ENCODE assay signal across 9 cellular contexts in the genomic region with DNA sequence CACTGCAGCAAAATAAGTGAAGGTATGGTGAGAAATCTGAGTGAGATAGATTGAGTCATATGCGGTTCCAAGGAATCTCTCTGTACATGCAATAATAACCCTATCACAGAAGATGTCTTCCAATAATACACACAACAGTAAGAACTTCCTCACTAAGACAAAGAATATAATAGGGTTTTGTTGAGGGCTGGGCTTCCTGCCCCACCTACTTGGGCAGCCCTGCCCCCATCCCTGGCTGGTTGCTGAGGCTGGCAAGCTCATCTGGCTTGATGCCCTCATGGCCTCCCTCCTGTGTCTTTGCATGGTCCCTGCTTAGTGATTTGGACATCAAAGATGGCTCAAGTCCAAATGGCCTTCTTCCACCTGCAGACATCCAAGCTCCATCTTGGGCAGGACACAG. TPM values are rescaled to one million over a fixed set of nuclear protein-coding genes. Genes with fewer than 3 reads are reported as not detected.
DNase-seq lines count a peak whose midpoint lies in the region; ATAC-seq and TF ChIP-seq lines count a peak whose summit lies in the region.
"Had no signal": no experiment of that assay in that cellular context is flagged by ENCODE, and none has a peak within 500 bp of the region (broad histone marks: within the 10 kb centered on the region; RNA-seq: fewer than 3 reads in every experiment).

No MANE protein-coding gene starts in this region.

- peaks cover 39% of the 10 kb centered on the region for H3K79me2 ChIP-seq in SK-N-SH (ENCODE audit: insufficient read depth)

- DNase-seq in SK-N-SH, result no peak
- DNase-seq in sciatic nerve (ENCODE audit: low spot score), result peak; percentile 70
- no peak for DNase-seq in NCI-H1930 (lab: John Stamatoyannopoulos, UW)
- DNase-seq: NCI-H2171 had no signal

- no peak overlapping the region for H2AFZ ChIP-seq in SK-N-SH (ENCODE audit: low read depth)

- H4K20me1 ChIP-seq in SK-N-SH (ENCODE audit: insufficient read depth), result no peaks in the 10 kb centered on the region

- H3K9me3 ChIP-seq in SK-N-SH, result no peaks in the 10 kb centered on the region

- peaks cover 12 to 20% of the 10 kb centered on the region in 2 experiments; a peak in 3 of 4 replicates for H3K4me1 ChIP-seq in SK-N-SH (ENCODE audit: control insufficient read depth in 1 of 2, insufficient read depth in 2 of 2, low read depth in 1 of 2, low read length in 1 of 2)

- peak overlapping the region in 1 of 2 experiments; percentile 31; a peak in 2 of 4 replicates for H3K4me3 ChIP-seq in SK-N-SH (ENCODE audit: low read depth in 2 of 2, low read length in 1 of 2)

- H3K9ac ChIP-seq in SK-N-SH, result no peak overlapping the region

- H3K9me2 ChIP-seq in SK-N-SH, result no peaks in the 10 kb centered on the region

- TF ChIP-seq EP300 in SK-N-SH (IDR thresholded peaks at IDR 0.05; ENCODE audit: borderline replicate concordance in 1 of 2, low read depth in 1 of 2, low read length in 1 of 2), result no peak

- H3K4me2 ChIP-seq in SK-N-SH, result peak overlapping the region; percentile 85

- H3K36me3 Mint-ChIP-seq in T-helper 1 cell treated with Interleukin-12 subunit alpha and Interleukin-12 subunit beta and Interleukin-4 antibody, amounts not matched to agents 30 μg/mL and 1 μg/mL, for 36 hours (ENCODE audit: low read depth), result peaks cover 6% of the 10 kb centered on the region
- H3K36me3 Mint-ChIP-seq in dendritic cell treated with granulocyte-macrophage colony-stimulating factor and Interleukin-4, amounts not matched to agents 40 ng/mL and 50 ng/mL, for 4 days (ENCODE audit: low read depth), result peaks cover 8% of the 10 kb centered on the region

- H3K27me3 ChIP-seq in SK-N-SH (ENCODE audit: insufficient read depth), result no peaks in the 10 kb centered on the region

- peaks cover 24% of the 10 kb centered on the region for H3K4me1 Mint-ChIP-seq in T-helper 1 cell treated with Interleukin-12 subunit alpha and Interleukin-12 subunit beta and Interleukin-4 antibody, amounts not matched to agents 30 μg/mL and 1 μg/mL, for 36 hours (ENCODE audit: low read depth)
- H3K4me1 Mint-ChIP-seq in dendritic cell treated with granulocyte-macrophage colony-stimulating factor and Interleukin-4, amounts not matched to agents 40 ng/mL and 50 ng/mL, for 4 days (ENCODE audit: low read depth), result peaks cover 18% of the 10 kb centered on the region

- POLR2A ChIA-PET in SK-N-SH (lab: Yijun Ruan, JAX), result no interaction called here

- H3K27ac ChIP-seq in SK-N-SH (ENCODE audit: low read depth in 2 of 2, low read length in 1 of 2), result peak overlapping the region in 1 of 2 experiments; percentile 92; a peak in 2 of 4 replicates

- intact Hi-C loops in dendritic cell treated with granulocyte-macrophage colony-stimulating factor and Interleukin-4, amounts not matched to agents 40 ng/mL and 50 ng/mL, for 4 days (cut with micrococcal nuclease), result no loop called here
- intact Hi-C loops in sciatic nerve (cut with DNase I), result no loop called here

- no peak for ATAC-seq in SK-N-SH treated with all-trans-retinoic acid at 6 μM for 48 hours
- ATAC-seq in sciatic nerve, result peak; percentile 14
- no peak for ATAC-seq in GM19455 (IDR thresholded peaks at IDR 0.05; ENCODE audit: unreplicated experiment)
- ATAC-seq in GM18868 (IDR thresholded peaks at IDR 0.05; ENCODE audit: unreplicated experiment), result no peak

- TF ChIP-seq RAD21 in SK-N-SH (IDR thresholded peaks at IDR 0.05; ENCODE audit: low read length), result no peak

- peaks cover 4% of the 10 kb centered on the region for H3K9me3 Mint-ChIP-seq in T-helper 1 cell treated with Interleukin-12 subunit alpha and Interleukin-12 subunit beta and Interleukin-4 antibody, amounts not matched to agents 30 μg/mL and 1 μg/mL, for 36 hours
- H3K9me3 Mint-ChIP-seq in dendritic cell treated with granulocyte-macrophage colony-stimulating factor and Interleukin-4, amounts not matched to agents 40 ng/mL and 50 ng/mL, for 4 days, result no peaks in the 10 kb centered on the region

- CTCF ChIA-PET in SK-N-SH (lab: Yijun Ruan, JAX), result interaction anchor here (1.6 to 1.7 kb wide), 2 partner anchors 368 to 520 kb away, joined by 4 read pairs; no protein-coding TSS in a partner anchor

- no peak for TF ChIP-seq CTCF in SK-N-SH (IDR thresholded peaks at IDR 0.05)

- no peaks in the 10 kb centered on the region for H3K27me3 Mint-ChIP-seq in T-helper 1 cell treated with Interleukin-12 subunit alpha and Interleukin-12 subunit beta and Interleukin-4 antibody, amounts not matched to agents 30 μg/mL and 1 μg/mL, for 36 hours (ENCODE audit: low read depth)
- H3K27me3 Mint-ChIP-seq in dendritic cell treated with granulocyte-macrophage colony-stimulating factor and Interleukin-4, amounts not matched to agents 40 ng/mL and 50 ng/mL, for 4 days, result no peaks in the 10 kb centered on the region

- H3K36me3 ChIP-seq in SK-N-SH (replicated peaks in 1 of 2; ENCODE audit: control insufficient read depth in 1 of 2, insufficient read depth in 2 of 2, low read length in 1 of 2), result peaks cover 5 to 12% of the 10 kb centered on the region in 2 experiments

- no peak overlapping the region for H3K4me3 Mint-ChIP-seq in T-helper 1 cell treated with Interleukin-12 subunit alpha and Interleukin-12 subunit beta and Interleukin-4 antibody, amounts not matched to agents 30 μg/mL and 1 μg/mL, for 36 hours
- no peak overlapping the region for H3K4me3 Mint-ChIP-seq in dendritic cell treated with granulocyte-macrophage colony-stimulating factor and Interleukin-4, amounts not matched to agents 40 ng/mL and 50 ng/mL, for 4 days

- WGBS in SK-N-SH (ENCODE audit: low lambda C conversion rate), result 93% methylated on average over 1 of the region's 1 CpG

- peak overlapping the region; percentile 63 for H3K27ac Mint-ChIP-seq in T-helper 1 cell treated with Interleukin-12 subunit alpha and Interleukin-12 subunit beta and Interleukin-4 antibody, amounts not matched to agents 30 μg/mL and 1 μg/mL, for 36 hours
- H3K27ac Mint-ChIP-seq in dendritic cell treated with granulocyte-macrophage colony-stimulating factor and Interleukin-4, amounts not matched to agents 40 ng/mL and 50 ng/mL, for 4 days, result peak overlapping the region; percentile 32

- H3F3A ChIP-seq in SK-N-SH (replicated peaks; ENCODE audit: insufficient read depth), result peaks cover 32% of the 10 kb centered on the region

TF ChIP-seq in SK-N-SH, 30 proteins besides CTCF, POLR2A, EP300 and RAD21:
- TF ChIP-seq NFIC (IDR thresholded peaks at IDR 0.05; ENCODE audit: borderline replicate concordance), result 0 out of 2 replicates have a peak, but pooled peaks have one; percentile 30
- no peak for TF ChIP-seq FOXM1 (IDR thresholded peaks at IDR 0.05; ENCODE audit: low read depth)

TF ChIP-seq in SK-N-SH treated with all-trans-retinoic acid at 6 μM for 48 hours, 23 proteins besides CTCF, POLR2A, EP300 and RAD21:
- TF ChIP-seq CSDC2 (CRISPR knock-in tag; IDR thresholded peaks at IDR 0.05) (no peak), GLIS3 (CRISPR knock-in tag; IDR thresholded peaks at IDR 0.05) (no peak), ZNF565 (CRISPR knock-in tag; conservative IDR thresholded peaks at IDR 0.05; ENCODE audit: low read depth) (no peak), ARNTL (CRISPR knock-in tag; IDR thresholded peaks at IDR 0.05; ENCODE audit: borderline replicate concordance, low read depth) (no peak), BACH2 (CRISPR knock-in tag; IDR thresholded peaks at IDR 0.05; ENCODE audit: borderline replicate concordance) (no peak)

RNA-seq across cellular contexts. Expression of gene GEMIN8, which starts 2.7 kb away (rescaled TPM):
- polyA plus RNA-seq in SK-N-SH (2012; rRNA removed), result 69.8 and 78.0 TPM in 2 replicates
- polyA plus RNA-seq in SK-N-SH (2012; cell fraction: cytosol; rRNA removed), result 45.4 and 54.9 TPM in 2 replicates
- polyA plus RNA-seq in SK-N-SH (2012; cell fraction: nucleus; rRNA removed), result 143 and 160 TPM in 2 replicates
- 33.6 TPM for total RNA-seq in sciatic nerve
